ENCODE assay signal across 8 cellular contexts in genomic region chr7:21945374-21946227, GRCh38. TPM values are rescaled to one million over a fixed set of nuclear protein-coding genes. Genes with fewer than 3 reads are reported as not detected.
DNase-seq lines count a peak whose midpoint lies in the region; FAIRE-seq and TF ChIP-seq lines count a peak whose summit lies in the region.

TSS of gene CDCA7L (minus strand) at chr7:21945899. CDS start at chr7:21945804, 95 bp downstream.

- no peak for FAIRE-seq in H54 (lab: Jason Lieb, UNC)

- H3K36me3 ChIP-seq in SK-N-MC (ENCODE audit: insufficient read depth, low read length) = peaks cover 11% of the 10 kb centered on the region; the same call in 1 of the 2 replicates
- no peaks in the 10 kb centered on the region for H3K36me3 ChIP-seq in uterus

- H3K4me1 ChIP-seq in uterus = no peaks in the 10 kb centered on the region

- peak within 1 kb of the TSS; percentile 85 for H3K4me3 ChIP-seq in SK-N-MC
- H3K4me3 ChIP-seq in uterus = peak within 1 kb of the TSS; percentile 65 to 67

- TF ChIP-seq POLR2A in H54 (IDR thresholded peaks at IDR 0.05; ENCODE audit: low read depth, low read length) (peak; percentile 96), uterus (IDR thresholded peaks at IDR 0.05) (peak in 1 of 2 donors; percentile 40)

- no peaks in the 10 kb centered on the region for H3K9me3 ChIP-seq in SK-N-MC (ENCODE audit: low read depth, low read length)
- H3K9me3 ChIP-seq in uterus = no peaks in the 10 kb centered on the region

- intact Hi-C loops in cardiac septum (cut with DNase I) (no loop called here), posterior cingulate gyrus (cut with DNase I) (loop anchor here (5.0 to 10.0 kb wide), 2 partner anchors 137 to 171 kb away; no protein-coding TSS in a partner anchor), uterus (cut with DNase I; ENCODE audit: low total_unique reads) (no loop called here)

- peak; percentile 66 for DNase-seq in GF-D8 (lab: John Stamatoyannopoulos, UW)
- DNase-seq in H54 (ENCODE audit: insufficient read length, low spot score) = peak; percentile 92
- DNase-seq in LHCN-M2 (ENCODE audit: low read depth) = peak; percentile 83
- DNase-seq in SK-N-MC (ENCODE audit: low read depth, low spot score) = no peak
- peak; percentile 47 for DNase-seq in activated naive CD8-positive, alpha-beta T cell treated with anti-CD3 and anti-CD28 coated beads, Interleukin-2, amount 50 U/mL, for 16 hours (ENCODE audit: low read depth, low spot score)
- peak; percentile 89 for DNase-seq in cardiac septum (ENCODE audit: low spot score)
- peak; percentile 44 to 93 (median 58) for DNase-seq in posterior cingulate gyrus
- peak; percentile 66 to 81 for DNase-seq in uterus

- H3K9ac ChIP-seq in SK-N-MC (ENCODE audit: insufficient read length) = peak within 1 kb of the TSS; percentile 93

- no peak for TF ChIP-seq CTCF in uterus (IDR thresholded peaks at IDR 0.05)

- H3K27me3 ChIP-seq in uterus = no peaks in the 10 kb centered on the region

- H3K27ac ChIP-seq in SK-N-MC (peak within 1 kb of the TSS; percentile 86), uterus (peak within 1 kb of the TSS; percentile 74 to 86)

RNA-seq across cellular contexts. Expression of gene CDCA7L, which starts in this region (rescaled TPM):
- total RNA-seq in LHCN-M2 (2014; rRNA removed) (71.2 and 72.8 TPM in 2 replicates), cardiac septum (12.6 TPM), uterus (10 to 100 TPM; 12.6 to 61.7 (median 18.5) TPM)
- polyA plus RNA-seq in LHCN-M2 (2012) = 23.8 TPM
